10 cellular contexts compared by ENCODE assay signal in genomic region chr5:180208038-180208434, GRCh38. TPM values are rescaled to one million over a fixed set of nuclear protein-coding genes. Genes with fewer than 3 reads are reported as not detected.
A peak's percentile ranks its signal among the peaks of the same experiment; 100 is the strongest.
DNase-seq lines count a peak whose midpoint lies in the region; ATAC-seq and TF ChIP-seq lines count a peak whose summit lies in the region.
"Had no signal": no experiment of that assay in that cellular context is flagged by ENCODE, and none has a peak within 500 bp of the region (broad histone marks: within the 10 kb centered on the region; RNA-seq: fewer than 3 reads in every experiment).

No MANE protein-coding gene starts in this region.

- H3K36me3 Mint-ChIP-seq in CD4-positive, alpha-beta memory T cell: no peaks in the 10 kb centered on the region

- no peak overlapping the region for H3K9ac ChIP-seq in KMS-11

- H3K36me3 ChIP-seq in CD4-positive, alpha-beta memory T cell (ENCODE audit: insufficient read depth, low read length): no peaks in the 10 kb centered on the region
- no peaks in the 10 kb centered on the region for H3K36me3 ChIP-seq in KMS-11 (ENCODE audit: insufficient read depth)
- no peaks in the 10 kb centered on the region for H3K36me3 ChIP-seq in ectodermal cell (ENCODE audit: control insufficient read depth, insufficient read depth, low read length)
- H3K36me3 ChIP-seq in neuron (ENCODE audit: insufficient read depth, low read length): no peaks in the 10 kb centered on the region
- no peaks in the 10 kb centered on the region for H3K36me3 ChIP-seq in SJCRH30

- H3K4me3 ChIP-seq in CD4-positive, alpha-beta memory T cell (ENCODE audit: low read length in 2 of 2): no peak overlapping the region
- no peak overlapping the region for H3K4me3 ChIP-seq in KMS-11 (IDR thresholded peaks at IDR 0.05; ENCODE audit: insufficient read depth, low read depth, low read length)
- peak overlapping the region; percentile 49 for H3K4me3 ChIP-seq in ectodermal cell (ENCODE audit: insufficient read depth, low read depth, low read length)
- peak overlapping the region; percentile 38 for H3K4me3 ChIP-seq in neuron (ENCODE audit: low read length)
- H3K4me3 ChIP-seq in SJCRH30: no peak overlapping the region

- peak overlapping the region; percentile 5 to 68 (median 57) for H3K4me3 Mint-ChIP-seq in CD4-positive, alpha-beta memory T cell

- TF ChIP-seq CTCF in KMS-11 (conservative IDR thresholded peaks at IDR 0.05; ENCODE audit: low read depth, low read length): no peak

- ATAC-seq in HG03039 (IDR thresholded peaks at IDR 0.05; ENCODE audit: unreplicated experiment): no peak
- no peak for ATAC-seq in HG03025 (IDR thresholded peaks at IDR 0.05; ENCODE audit: low FRiP score, unreplicated experiment)

- no peaks in the 10 kb centered on the region for H4K20me1 ChIP-seq in KMS-11 (ENCODE audit: insufficient read depth)

- H3K4me1 Mint-ChIP-seq in CD4-positive, alpha-beta memory T cell: peaks cover 4 to 11% (median 6%) of the 10 kb centered on the region in 4 donors

- H3K27ac ChIP-seq in CD4-positive, alpha-beta memory T cell (ENCODE audit: low read depth, low read length): no peak overlapping the region
- H3K27ac ChIP-seq in KMS-11 (no peak overlapping the region), ectodermal cell (ENCODE audit: insufficient read depth, low read depth, low read length, poor library complexity, severe bottlenecking) (no peak overlapping the region), SJCRH30 (no peak overlapping the region)

- peaks cover 6% of the 10 kb centered on the region for H3K4me1 ChIP-seq in CD4-positive, alpha-beta memory T cell (ENCODE audit: insufficient read depth, low read length)
- no peaks in the 10 kb centered on the region for H3K4me1 ChIP-seq in KMS-11 (ENCODE audit: low read depth, poor library complexity, severe bottlenecking)
- H3K4me1 ChIP-seq in ectodermal cell (ENCODE audit: control insufficient read depth, insufficient read depth, low read length): no peaks in the 10 kb centered on the region
- H3K4me1 ChIP-seq in neuron (ENCODE audit: insufficient read depth, low read length): peaks cover 5% of the 10 kb centered on the region
- no peaks in the 10 kb centered on the region for H3K4me1 ChIP-seq in SJCRH30

- H3K27me3 Mint-ChIP-seq in CD4-positive, alpha-beta memory T cell: peaks cover 33 to 36% of the 10 kb centered on the region in 2 donors

- no peaks in the 10 kb centered on the region for H3K9me3 ChIP-seq in CD4-positive, alpha-beta memory T cell (ENCODE audit: control insufficient read depth in 1 of 2, low read length in 2 of 2)
- H3K9me3 ChIP-seq in ectodermal cell (ENCODE audit: control insufficient read depth, low read length) (no peaks in the 10 kb centered on the region), neuron (ENCODE audit: low read length) (no peaks in the 10 kb centered on the region), SJCRH30 (replicated peaks) (no peaks in the 10 kb centered on the region)

- H2AFZ ChIP-seq in KMS-11 (ENCODE audit: low read depth) (peak overlapping the region; percentile 26; the same call in 1 of the 2 replicates), neuron (ENCODE audit: low read depth, low read length) (no peak overlapping the region)

- H3K27ac Mint-ChIP-seq in CD4-positive, alpha-beta memory T cell: no peak overlapping the region

- POLR2A ChIA-PET in CD4-positive, alpha-beta memory T cell (lab: Charles Lee; ENCODE audit: partially characterized antibody): no interaction called here

- no peak for DNase-seq in CD4-positive, alpha-beta memory T cell
- DNase-seq in hepatic stellate cell (ENCODE audit: low spot score): no peak
- no peak for DNase-seq in SJCRH30
- DNase-seq: Karpas-422 had no signal

- WGBS in ectodermal cell, 2 experiments: 78 to 79% methylated on average over 14 of the region's 14 CpGs

- peaks cover 14% of the 10 kb centered on the region for H3K27me3 ChIP-seq in CD4-positive, alpha-beta memory T cell (ENCODE audit: insufficient read depth, low read length)
- no peaks in the 10 kb centered on the region for H3K27me3 ChIP-seq in KMS-11 (ENCODE audit: insufficient read depth, low read depth)
- H3K27me3 ChIP-seq in ectodermal cell (ENCODE audit: control insufficient read depth, insufficient read depth, low read length, poor library complexity, severe bottlenecking): peaks cover 21% of the 10 kb centered on the region
- no peaks in the 10 kb centered on the region for H3K27me3 ChIP-seq in neuron (ENCODE audit: insufficient read depth, low read length)
- H3K27me3 ChIP-seq in SJCRH30: peaks cover 3% of the 10 kb centered on the region; the same call in 1 of the 2 replicates

- H3K4me2 ChIP-seq in KMS-11: peak overlapping the region; percentile 45; the same call in 1 of the 2 replicates

- CTCF ChIA-PET in CD4-positive, alpha-beta memory T cell (lab: Charles Lee; ENCODE audit: partially characterized antibody): no interaction called here

- H3K79me2 ChIP-seq in KMS-11 (ENCODE audit: insufficient read depth, low read depth): no peaks in the 10 kb centered on the region

- H3K9me3 Mint-ChIP-seq in CD4-positive, alpha-beta memory T cell: peaks cover 0 to 1% (median 0%) of the 10 kb centered on the region in 8 donors

- intact Hi-C loops in CD4-positive, alpha-beta memory T cell (cut with micrococcal nuclease): loop anchor here (10.0 kb wide), 1 partner anchor 107 kb away; no protein-coding TSS in a partner anchor

RNA-seq across cellular contexts. Expression of gene RASGEF1C, which starts 1.0 kb away (rescaled TPM):
- not detected for total RNA-seq in CD4-positive, alpha-beta memory T cell
- not detected for polyA plus RNA-seq in CD4-positive, alpha-beta memory T cell
- 2.3 TPM for polyA plus RNA-seq in ectodermal cell (2013, experiment 1 of 4)
- 2.3 TPM for polyA plus RNA-seq in ectodermal cell (2013, experiment 2 of 4)
- 1.3 TPM for polyA plus RNA-seq in ectodermal cell (2013, experiment 3 of 4)
- 2.3 TPM for polyA plus RNA-seq in ectodermal cell (2013, experiment 4 of 4)
- total RNA-seq in SJCRH30 (2014; rRNA removed; shearing (Covaris generic)): not detected in 2 replicates
- total RNA-seq: T-helper 2 cell treated with Interferon-gamma antibody and Interleukin-4, amounts not matched to agents 100 ng/mL and 5 ng/mL, for 36 hours had no signal

Comparison
In these comparisons a context has a peak if more than half of its experiments do, and no peak if none do; other contexts are left out.
1. H3K4me3 ChIP-seq: peak in ectodermal cell (single experiment) and neuron (single experiment); none in CD4-positive, alpha-beta memory T cell (0 of 2), KMS-11 (single experiment) and SJCRH30 (single experiment).